Comparison of ENCODE assay signal across 26 cellular contexts in the genomic region with DNA sequence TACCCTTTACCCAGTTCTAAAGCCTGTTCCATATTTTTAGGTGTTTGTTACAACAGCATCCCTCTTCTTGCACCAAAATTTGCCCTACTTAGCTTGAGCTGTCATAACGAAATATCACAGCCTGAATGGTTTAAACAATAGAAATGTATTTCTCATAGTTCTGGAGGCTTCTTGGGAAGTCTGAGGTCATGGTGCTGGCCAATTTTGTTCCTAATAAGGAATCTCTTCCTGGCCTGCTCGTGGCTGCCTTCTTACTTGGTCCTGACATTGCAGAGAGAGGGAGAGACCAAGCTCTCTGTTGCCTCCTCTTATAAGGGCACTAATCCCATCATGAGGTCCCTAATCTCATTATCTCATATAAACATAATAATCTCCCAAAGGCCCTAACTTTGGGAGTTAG.
"Had no signal": no experiment of that assay in that cellular context is flagged by ENCODE, and none has a peak within 500 bp of the region (broad histone marks: within the 10 kb centered on the region; RNA-seq: fewer than 3 reads in every experiment).

No MANE protein-coding gene starts in this region.

- H3K27me3 Mint-ChIP-seq: activated CD8-positive, alpha-beta T cell treated with anti-CD3 and anti-CD28 coated beads for 36 hours; activated naive CD8-positive, alpha-beta T cell treated with anti-CD3 and anti-CD28 coated beads, Interleukin-2, amount 50 U/mL, for 24 hours had no signal

- H3K27ac Mint-ChIP-seq: activated CD8-positive, alpha-beta T cell treated with anti-CD3 and anti-CD28 coated beads for 36 hours; activated naive CD4-positive, alpha-beta T cell treated with anti-CD3 and anti-CD28 coated beads, Interleukin-2, amount 50 U/mL, for 72 hours; activated naive CD8-positive, alpha-beta T cell treated with anti-CD3 and anti-CD28 coated beads, Interleukin-2, amount 50 U/mL, for 24 hours had no signal

- H3K9me2 ChIP-seq: SK-N-SH had no signal

- H3K4me1 ChIP-seq: Peyer's patch, SJCRH30 had no signal

- H3K9me3 ChIP-seq: SK-N-SH had no signal

- H3K4me2 ChIP-seq: KMS-11, SK-N-SH had no signal

- H3K4me3 Mint-ChIP-seq: activated CD8-positive, alpha-beta T cell treated with anti-CD3 and anti-CD28 coated beads for 36 hours; activated naive CD8-positive, alpha-beta T cell treated with anti-CD3 and anti-CD28 coated beads, Interleukin-2, amount 50 U/mL, for 24 hours had no signal

- H3K36me3 ChIP-seq: brain microvascular endothelial cell, Peyer's patch, SJCRH30 had no signal

- H3K4me1 Mint-ChIP-seq: activated naive CD8-positive, alpha-beta T cell treated with anti-CD3 and anti-CD28 coated beads, Interleukin-2, amount 50 U/mL, for 24 hours had no signal

- H3K9ac ChIP-seq: KMS-11, SK-N-SH had no signal

- H3K27ac ChIP-seq: brain microvascular endothelial cell, KMS-11, Peyer's patch, RWPE1, SJCRH30 had no signal

- H3K4me3 ChIP-seq: Peyer's patch, SJCRH30 had no signal

- DNase-seq: activated CD4-positive, alpha-beta T cell treated with anti-CD3 and anti-CD28 coated beads for 4 hours; activated CD8-positive, alpha-beta memory T cell treated with anti-CD3 and anti-CD28 coated beads, Interleukin-2, amount 50 U/mL, for 48 hours; activated CD8-positive, alpha-beta T cell treated with anti-CD3 and anti-CD28 coated beads for 36 hours; activated effector memory CD4-positive, alpha-beta T cell treated with anti-CD3 and anti-CD28 coated beads, Interleukin-2, amount 50 U/mL, for 16 hours; activated naive CD4-positive, alpha-beta T cell treated with Interleukin-2 at 50 U/mL for 16 hours; activated naive CD8-positive, alpha-beta T cell treated with anti-CD3 and anti-CD28 coated beads, Interleukin-2, amount 50 U/mL, for 24 hours; activated T-cell treated with anti-CD3 and anti-CD28 coated beads, Interleukin-2, amount 50 U/mL, for 1 hour; brain microvascular endothelial cell; cerebellar nuclear complex; MV-4-11; NCI-H1092 treated with DMSO at 0.1 percent for 48 hours; NCI-H1417 treated with DMSO at 0.1 percent for 48 hours; NCI-H1694; NCI-H2029; NCI-H2107; NCI-H2171 treated with DMSO at 0.1 percent for 48 hours; NCI-H226; NCI-H526 treated with DMSO at 0.1 percent for 48 hours; Peyer's patch; Right ventricle myocardium superior; SJCRH30; SK-N-SH; T-helper 1 cell had no signal

- H3K27me3 ChIP-seq: brain microvascular endothelial cell, Peyer's patch, SJCRH30 had no signal
